In the genomic region with DNA sequence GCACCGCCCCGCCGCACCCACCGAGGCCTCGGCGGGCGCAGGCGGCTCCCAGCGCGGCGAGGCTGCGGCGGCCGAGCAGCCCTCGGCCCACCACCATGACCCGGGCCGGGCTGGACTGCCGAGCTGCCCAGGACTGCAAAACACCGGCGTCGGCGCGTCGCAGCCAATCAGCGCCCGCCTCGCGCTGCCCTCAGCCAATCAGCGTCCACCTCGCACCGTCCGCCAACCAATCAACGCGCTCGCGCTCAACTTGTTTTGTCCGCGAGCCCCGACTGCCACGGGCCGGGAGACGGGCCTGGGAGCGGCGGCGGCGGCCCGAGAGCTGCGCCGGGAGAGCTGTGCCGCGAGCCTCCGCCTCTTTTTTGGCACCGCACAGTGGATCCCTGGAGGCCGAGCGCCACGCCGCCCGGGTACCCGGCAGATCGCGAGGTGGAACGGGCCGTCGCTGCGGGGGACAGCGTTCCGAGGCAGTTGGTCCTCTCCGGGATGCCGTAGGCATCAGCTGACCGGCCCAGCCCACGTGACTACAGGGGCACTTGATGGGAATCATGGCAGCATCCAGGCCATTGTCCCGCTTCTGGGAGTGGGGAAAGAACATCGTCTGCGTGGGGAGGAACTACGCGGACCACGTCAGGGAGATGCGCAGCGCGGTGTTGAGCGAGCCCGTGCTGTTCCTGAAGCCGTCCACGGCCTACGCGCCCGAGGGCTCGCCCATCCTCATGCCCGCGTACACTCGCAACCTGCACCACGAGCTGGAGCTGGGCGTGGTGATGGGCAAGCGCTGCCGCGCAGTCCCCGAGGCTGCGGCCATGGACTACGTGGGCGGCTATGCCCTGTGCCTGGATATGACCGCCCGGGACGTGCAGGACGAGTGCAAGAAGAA, we compare ENCODE assay signal across 1 cellular context.
TF ChIP-seq lines count a peak whose summit lies in the region.

A gene (plus strand): TSS at position 516 of the 883 bp plus-strand sequence. CDS start 33 bp downstream, at position 549.
A gene (minus strand): TSS at position 135 of the 883 bp plus-strand sequence. CDS start 38 bp downstream, at position 97.

TF ChIP-seq in K562, 482 proteins besides CTCF, POLR2A, EP300 and RAD21 (continued from another document and continues in another):
- TF ChIP-seq, protein P1, sequence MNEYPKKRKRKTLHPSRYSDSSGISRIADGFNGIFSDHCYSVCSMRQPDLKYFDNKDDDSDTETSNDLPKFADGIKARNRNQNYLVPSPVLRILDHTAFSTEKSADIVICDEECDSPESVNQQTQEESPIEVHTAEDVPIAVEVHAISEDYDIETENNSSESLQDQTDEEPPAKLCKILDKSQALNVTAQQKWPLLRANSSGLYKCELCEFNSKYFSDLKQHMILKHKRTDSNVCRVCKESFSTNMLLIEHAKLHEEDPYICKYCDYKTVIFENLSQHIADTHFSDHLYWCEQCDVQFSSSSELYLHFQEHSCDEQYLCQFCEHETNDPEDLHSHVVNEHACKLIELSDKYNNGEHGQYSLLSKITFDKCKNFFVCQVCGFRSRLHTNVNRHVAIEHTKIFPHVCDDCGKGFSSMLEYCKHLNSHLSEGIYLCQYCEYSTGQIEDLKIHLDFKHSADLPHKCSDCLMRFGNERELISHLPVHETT (CRISPR knock-in tag; conservative IDR thresholded peaks at IDR 0.05 in 1 of 2, IDR thresholded peaks at IDR 0.05 in 1 of 2): peak in 1 of 2 experiments; percentile 84; a peak in 2 of 4 replicates
- TF ChIP-seq NCOA4 (IDR thresholded peaks at IDR 0.05; ENCODE audit: partially characterized antibody) (no peak), NCOA6 (IDR thresholded peaks at IDR 0.05) (peak; percentile 97), HSF4 (CRISPR knock-in tag; IDR thresholded peaks at IDR 0.05; ENCODE audit: borderline replicate concordance) (no peak), ZNF253 (CRISPR knock-in tag; conservative IDR thresholded peaks at IDR 0.05) (no peak), COPS2 (conservative IDR thresholded peaks at IDR 0.05) (no peak), ETV6 (IDR thresholded peaks at IDR 0.05; ENCODE audit: borderline replicate concordance in 1 of 2, low read depth in 2 of 2, low read length in 1 of 2) (no peak), ETV6 (CRISPR knock-in tag; IDR thresholded peaks at IDR 0.05; ENCODE audit: borderline replicate concordance) (peak; percentile 60; the same call in 1 of the 2 replicates), ADNP (tag; IDR thresholded peaks at IDR 0.05) (no peak), SMC3 (conservative IDR thresholded peaks at IDR 0.05; ENCODE audit: insufficient read depth, low read depth, low read length) (no peak), NR3C1 (CRISPR knock-in tag; IDR thresholded peaks at IDR 0.05) (peak; percentile 68; the same call in 1 of the 2 replicates), SREBF2 (CRISPR knock-in tag; IDR thresholded peaks at IDR 0.05) (no peak), PHB2 (IDR thresholded peaks at IDR 0.05; ENCODE audit: low read depth) (no peak), ZNF696 (CRISPR knock-in tag; conservative IDR thresholded peaks at IDR 0.05) (no peak), CBX2 (IDR thresholded peaks at IDR 0.05; ENCODE audit: insufficient read depth, low read length, poor library complexity, severe bottlenecking) (no peak), NFE2 (IDR thresholded peaks at IDR 0.05; ENCODE audit: low read depth) (no peak), ZNF707 (CRISPR knock-in tag; conservative IDR thresholded peaks at IDR 0.05) (no peak), CSDE1 (IDR thresholded peaks at IDR 0.05) (no peak), ZBED1 (IDR thresholded peaks at IDR 0.05) (peak; percentile 39; the same call in 1 of the 2 replicates), CC2D1A (IDR thresholded peaks at IDR 0.05) (no peak; the same call in 1 of the 2 replicates), ZNF764 (CRISPR knock-in tag; IDR thresholded peaks at IDR 0.05; ENCODE audit: low read depth) (no peak), PTBP1 (IDR thresholded peaks at IDR 0.05; ENCODE audit: low read depth, low read length) (no peak), TGIF2 (CRISPR knock-in tag; IDR thresholded peaks at IDR 0.05) (no peak), PRPF4 (IDR thresholded peaks at IDR 0.05; ENCODE audit: insufficient read depth, low read depth, low read length, poor library complexity, severe bottlenecking) (no peak), ZNF436 (CRISPR knock-in tag; IDR thresholded peaks at IDR 0.05) (no peak), ZNF224 (CRISPR knock-in tag; IDR thresholded peaks at IDR 0.05) (0 out of 2 replicates have a peak, but pooled peaks have one; percentile 67), POLR3G (IDR thresholded peaks at IDR 0.05; ENCODE audit: extremely low read depth, insufficient read length, insufficient replicate concordance) (no peak), PYGO2 (tag; IDR thresholded peaks at IDR 0.05) (no peak), TARDBP (IDR thresholded peaks at IDR 0.05) (peak; percentile 92), ZZZ3 (IDR thresholded peaks at IDR 0.05) (no peak), GATA2 (CRISPR knock-in tag; IDR thresholded peaks at IDR 0.05) (no peak), ZNF79 (CRISPR knock-in tag; IDR thresholded peaks at IDR 0.05; ENCODE audit: low read depth) (no peak), MAFK (IDR thresholded peaks at IDR 0.05; ENCODE audit: low read length) (no peak), HLTF (IDR thresholded peaks at IDR 0.05) (peak; percentile 41), ZNF263 (CRISPR knock-in tag; IDR thresholded peaks at IDR 0.05; ENCODE audit: borderline replicate concordance) (no peak)
- TF ChIP-seq, protein P2, sequence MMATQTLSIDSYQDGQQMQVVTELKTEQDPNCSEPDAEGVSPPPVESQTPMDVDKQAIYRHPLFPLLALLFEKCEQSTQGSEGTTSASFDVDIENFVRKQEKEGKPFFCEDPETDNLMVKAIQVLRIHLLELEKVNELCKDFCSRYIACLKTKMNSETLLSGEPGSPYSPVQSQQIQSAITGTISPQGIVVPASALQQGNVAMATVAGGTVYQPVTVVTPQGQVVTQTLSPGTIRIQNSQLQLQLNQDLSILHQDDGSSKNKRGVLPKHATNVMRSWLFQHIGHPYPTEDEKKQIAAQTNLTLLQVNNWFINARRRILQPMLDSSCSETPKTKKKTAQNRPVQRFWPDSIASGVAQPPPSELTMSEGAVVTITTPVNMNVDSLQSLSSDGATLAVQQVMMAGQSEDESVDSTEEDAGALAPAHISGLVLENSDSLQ (IDR thresholded peaks at IDR 0.05): peak; percentile 44; the same call in 1 of the 2 replicates
- TF ChIP-seq, protein P3, sequence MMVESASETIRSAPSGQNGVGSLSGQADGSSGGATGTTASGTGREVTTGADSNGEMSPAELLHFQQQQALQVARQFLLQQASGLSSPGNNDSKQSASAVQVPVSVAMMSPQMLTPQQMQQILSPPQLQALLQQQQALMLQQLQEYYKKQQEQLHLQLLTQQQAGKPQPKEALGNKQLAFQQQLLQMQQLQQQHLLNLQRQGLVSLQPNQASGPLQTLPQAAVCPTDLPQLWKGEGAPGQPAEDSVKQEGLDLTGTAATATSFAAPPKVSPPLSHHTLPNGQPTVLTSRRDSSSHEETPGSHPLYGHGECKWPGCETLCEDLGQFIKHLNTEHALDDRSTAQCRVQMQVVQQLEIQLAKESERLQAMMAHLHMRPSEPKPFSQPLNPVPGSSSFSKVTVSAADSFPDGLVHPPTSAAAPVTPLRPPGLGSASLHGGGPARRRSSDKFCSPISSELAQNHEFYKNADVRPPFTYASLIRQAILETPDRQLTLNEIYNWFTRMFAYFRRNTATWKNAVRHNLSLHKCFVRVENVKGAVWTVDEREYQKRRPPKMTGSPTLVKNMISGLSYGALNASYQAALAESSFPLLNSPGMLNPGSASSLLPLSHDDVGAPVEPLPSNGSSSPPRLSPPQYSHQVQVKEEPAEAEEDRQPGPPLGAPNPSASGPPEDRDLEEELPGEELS (CRISPR knock-in tag; IDR thresholded peaks at IDR 0.05; ENCODE audit: borderline replicate concordance): 0 out of 2 replicates have a peak, but pooled peaks have one; percentile 94
- TF ChIP-seq, protein P4, sequence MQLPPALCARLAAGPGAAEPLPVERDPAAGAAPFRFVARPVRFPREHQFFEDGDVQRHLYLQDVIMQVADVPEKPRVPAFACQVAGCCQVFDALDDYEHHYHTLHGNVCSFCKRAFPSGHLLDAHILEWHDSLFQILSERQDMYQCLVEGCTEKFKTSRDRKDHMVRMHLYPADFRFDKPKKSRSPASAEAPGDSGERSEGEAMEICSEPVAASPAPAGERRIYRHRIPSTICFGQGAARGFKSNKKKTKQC (CRISPR knock-in tag; IDR thresholded peaks at IDR 0.05): peak; percentile 75; the same call in 1 of the 2 replicates
- TF ChIP-seq, protein P5, sequence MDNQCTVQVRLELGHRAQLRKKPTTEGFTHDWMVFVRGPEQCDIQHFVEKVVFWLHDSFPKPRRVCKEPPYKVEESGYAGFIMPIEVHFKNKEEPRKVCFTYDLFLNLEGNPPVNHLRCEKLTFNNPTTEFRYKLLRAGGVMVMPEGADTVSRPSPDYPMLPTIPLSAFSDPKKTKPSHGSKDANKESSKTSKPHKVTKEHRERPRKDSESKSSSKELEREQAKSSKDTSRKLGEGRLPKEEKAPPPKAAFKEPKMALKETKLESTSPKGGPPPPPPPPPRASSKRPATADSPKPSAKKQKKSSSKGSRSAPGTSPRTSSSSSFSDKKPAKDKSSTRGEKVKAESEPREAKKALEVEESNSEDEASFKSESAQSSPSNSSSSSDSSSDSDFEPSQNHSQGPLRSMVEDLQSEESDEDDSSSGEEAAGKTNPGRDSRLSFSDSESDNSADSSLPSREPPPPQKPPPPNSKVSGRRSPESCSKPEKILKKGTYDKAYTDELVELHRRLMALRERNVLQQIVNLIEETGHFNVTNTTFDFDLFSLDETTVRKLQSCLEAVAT (IDR thresholded peaks at IDR 0.05): peak; percentile 16 to 28; a peak in 1 of 4 replicates
- TF ChIP-seq, protein P6, sequence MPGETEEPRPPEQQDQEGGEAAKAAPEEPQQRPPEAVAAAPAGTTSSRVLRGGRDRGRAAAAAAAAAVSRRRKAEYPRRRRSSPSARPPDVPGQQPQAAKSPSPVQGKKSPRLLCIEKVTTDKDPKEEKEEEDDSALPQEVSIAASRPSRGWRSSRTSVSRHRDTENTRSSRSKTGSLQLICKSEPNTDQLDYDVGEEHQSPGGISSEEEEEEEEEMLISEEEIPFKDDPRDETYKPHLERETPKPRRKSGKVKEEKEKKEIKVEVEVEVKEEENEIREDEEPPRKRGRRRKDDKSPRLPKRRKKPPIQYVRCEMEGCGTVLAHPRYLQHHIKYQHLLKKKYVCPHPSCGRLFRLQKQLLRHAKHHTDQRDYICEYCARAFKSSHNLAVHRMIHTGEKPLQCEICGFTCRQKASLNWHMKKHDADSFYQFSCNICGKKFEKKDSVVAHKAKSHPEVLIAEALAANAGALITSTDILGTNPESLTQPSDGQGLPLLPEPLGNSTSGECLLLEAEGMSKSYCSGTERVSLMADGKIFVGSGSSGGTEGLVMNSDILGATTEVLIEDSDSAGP (CRISPR knock-in tag; IDR thresholded peaks at IDR 0.05): no peak
- TF ChIP-seq, protein P7, sequence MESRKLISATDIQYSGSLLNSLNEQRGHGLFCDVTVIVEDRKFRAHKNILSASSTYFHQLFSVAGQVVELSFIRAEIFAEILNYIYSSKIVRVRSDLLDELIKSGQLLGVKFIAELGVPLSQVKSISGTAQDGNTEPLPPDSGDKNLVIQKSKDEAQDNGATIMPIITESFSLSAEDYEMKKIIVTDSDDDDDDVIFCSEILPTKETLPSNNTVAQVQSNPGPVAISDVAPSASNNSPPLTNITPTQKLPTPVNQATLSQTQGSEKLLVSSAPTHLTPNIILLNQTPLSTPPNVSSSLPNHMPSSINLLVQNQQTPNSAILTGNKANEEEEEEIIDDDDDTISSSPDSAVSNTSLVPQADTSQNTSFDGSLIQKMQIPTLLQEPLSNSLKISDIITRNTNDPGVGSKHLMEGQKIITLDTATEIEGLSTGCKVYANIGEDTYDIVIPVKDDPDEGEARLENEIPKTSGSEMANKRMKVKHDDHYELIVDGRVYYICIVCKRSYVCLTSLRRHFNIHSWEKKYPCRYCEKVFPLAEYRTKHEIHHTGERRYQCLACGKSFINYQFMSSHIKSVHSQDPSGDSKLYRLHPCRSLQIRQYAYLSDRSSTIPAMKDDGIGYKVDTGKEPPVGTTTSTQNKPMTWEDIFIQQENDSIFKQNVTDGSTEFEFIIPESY (CRISPR knock-in tag; IDR thresholded peaks at IDR 0.05): peak; percentile 85
- TF ChIP-seq, protein P8, sequence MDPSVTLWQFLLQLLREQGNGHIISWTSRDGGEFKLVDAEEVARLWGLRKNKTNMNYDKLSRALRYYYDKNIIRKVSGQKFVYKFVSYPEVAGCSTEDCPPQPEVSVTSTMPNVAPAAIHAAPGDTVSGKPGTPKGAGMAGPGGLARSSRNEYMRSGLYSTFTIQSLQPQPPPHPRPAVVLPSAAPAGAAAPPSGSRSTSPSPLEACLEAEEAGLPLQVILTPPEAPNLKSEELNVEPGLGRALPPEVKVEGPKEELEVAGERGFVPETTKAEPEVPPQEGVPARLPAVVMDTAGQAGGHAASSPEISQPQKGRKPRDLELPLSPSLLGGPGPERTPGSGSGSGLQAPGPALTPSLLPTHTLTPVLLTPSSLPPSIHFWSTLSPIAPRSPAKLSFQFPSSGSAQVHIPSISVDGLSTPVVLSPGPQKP (CRISPR knock-in tag; IDR thresholded peaks at IDR 0.05): no peak
- TF ChIP-seq, protein P9, sequence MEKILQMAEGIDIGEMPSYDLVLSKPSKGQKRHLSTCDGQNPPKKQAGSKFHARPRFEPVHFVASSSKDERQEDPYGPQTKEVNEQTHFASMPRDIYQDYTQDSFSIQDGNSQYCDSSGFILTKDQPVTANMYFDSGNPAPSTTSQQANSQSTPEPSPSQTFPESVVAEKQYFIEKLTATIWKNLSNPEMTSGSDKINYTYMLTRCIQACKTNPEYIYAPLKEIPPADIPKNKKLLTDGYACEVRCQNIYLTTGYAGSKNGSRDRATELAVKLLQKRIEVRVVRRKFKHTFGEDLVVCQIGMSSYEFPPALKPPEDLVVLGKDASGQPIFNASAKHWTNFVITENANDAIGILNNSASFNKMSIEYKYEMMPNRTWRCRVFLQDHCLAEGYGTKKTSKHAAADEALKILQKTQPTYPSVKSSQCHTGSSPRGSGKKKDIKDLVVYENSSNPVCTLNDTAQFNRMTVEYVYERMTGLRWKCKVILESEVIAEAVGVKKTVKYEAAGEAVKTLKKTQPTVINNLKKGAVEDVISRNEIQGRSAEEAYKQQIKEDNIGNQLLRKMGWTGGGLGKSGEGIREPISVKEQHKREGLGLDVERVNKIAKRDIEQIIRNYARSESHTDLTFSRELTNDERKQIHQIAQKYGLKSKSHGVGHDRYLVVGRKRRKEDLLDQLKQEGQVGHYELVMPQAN (IDR thresholded peaks at IDR 0.05; ENCODE audit: borderline replicate concordance): peak; percentile 98
- TF ChIP-seq, protein P10, sequence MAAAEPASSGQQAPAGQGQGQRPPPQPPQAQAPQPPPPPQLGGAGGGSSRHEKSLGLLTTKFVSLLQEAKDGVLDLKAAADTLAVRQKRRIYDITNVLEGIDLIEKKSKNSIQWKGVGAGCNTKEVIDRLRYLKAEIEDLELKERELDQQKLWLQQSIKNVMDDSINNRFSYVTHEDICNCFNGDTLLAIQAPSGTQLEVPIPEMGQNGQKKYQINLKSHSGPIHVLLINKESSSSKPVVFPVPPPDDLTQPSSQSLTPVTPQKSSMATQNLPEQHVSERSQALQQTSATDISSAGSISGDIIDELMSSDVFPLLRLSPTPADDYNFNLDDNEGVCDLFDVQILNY (CRISPR knock-in tag; IDR thresholded peaks at IDR 0.05): 0 out of 2 replicates have a peak, but pooled peaks have one; percentile 84
